ENCODE assay signal across 23 cellular contexts in the genomic region with DNA sequence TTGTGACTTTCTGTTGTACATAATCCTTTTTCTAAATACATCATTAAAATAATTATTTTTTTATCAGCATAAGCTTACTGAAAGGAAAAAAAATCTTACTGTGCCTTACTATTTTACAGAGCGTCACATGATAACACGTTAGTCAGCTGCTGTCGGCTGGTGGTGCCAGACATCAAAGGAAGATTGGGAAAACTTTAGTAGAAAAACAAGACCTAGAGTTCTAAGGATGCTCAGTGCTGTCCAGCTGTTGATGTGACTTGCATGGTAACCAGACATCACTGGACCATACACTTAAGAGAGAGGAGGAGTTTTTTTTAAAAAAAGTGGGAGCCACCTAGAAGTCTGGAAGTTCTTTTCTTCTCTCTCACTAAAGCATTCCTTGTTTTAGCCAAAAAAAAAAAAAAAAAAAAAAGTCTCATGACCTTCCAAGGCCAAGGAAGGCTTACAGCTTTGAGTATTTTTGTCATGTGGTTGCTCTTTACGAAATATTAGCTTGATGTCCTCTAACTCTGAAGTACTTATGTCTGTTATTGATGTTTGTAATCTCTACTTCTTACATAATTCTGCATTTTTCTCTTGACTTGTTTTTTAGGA. TPM values are rescaled to one million over a fixed set of nuclear protein-coding genes. Genes with fewer than 3 reads are reported as not detected.
DNase-seq lines count a peak whose midpoint lies in the region; ATAC-seq and TF ChIP-seq lines count a peak whose summit lies in the region.
"Had no signal": no experiment of that assay in that cellular context is flagged by ENCODE, and none has a peak within 500 bp of the region (broad histone marks: within the 10 kb centered on the region; RNA-seq: fewer than 3 reads in every experiment).

No MANE protein-coding gene starts in this region.

- H3K4me3 ChIP-seq in choroid plexus epithelial cell (ENCODE audit: low read depth, low read length) (no peak overlapping the region), lower lobe of right lung (no peak overlapping the region), testis (no peak overlapping the region)
- H3K4me3 ChIP-seq: HAP-1, prostate gland, SJCRH30 had no signal

- ATAC-seq in lower lobe of right lung (no peak), GM21825 (IDR thresholded peaks at IDR 0.05; ENCODE audit: unreplicated experiment) (no peak), GM18858 (IDR thresholded peaks at IDR 0.05; ENCODE audit: unreplicated experiment) (no peak)
- ATAC-seq: esophagus mucosa; left ventricle myocardium superior; stimulated activated naive CD8-positive, alpha-beta T cell treated with anti-CD3 and anti-CD28 coated beads, Interleukin-15, Interleukin-2, amounts not matched to agents 100 U/mL and 50 U/mL, for 24 hours had no signal

- no peaks in the 10 kb centered on the region for H3K9me3 Mint-ChIP-seq in HFFc6

- H3K4me3 Mint-ChIP-seq in HFFc6 = no peak overlapping the region

- 38 to 47% methylated on average over 4 of the region's 4 CpGs for WGBS in testis, 2 donors

- H3K27me3 Mint-ChIP-seq in HFFc6 (ENCODE audit: insufficient read depth) = no peaks in the 10 kb centered on the region; the same call in none of the 2 replicates

- H3K27me3 ChIP-seq in lower lobe of right lung (ENCODE audit: low read depth) (no peaks in the 10 kb centered on the region), testis (no peaks in the 10 kb centered on the region)
- H3K27me3 ChIP-seq: SJCRH30 had no signal

- no peaks in the 10 kb centered on the region for H3K36me3 ChIP-seq in lower lobe of right lung
- H3K36me3 ChIP-seq in testis (ENCODE audit: low read depth, missing control alignments) = no peaks in the 10 kb centered on the region
- H3K36me3 ChIP-seq: HAP-1, prostate gland, SJCRH30 had no signal

- peak overlapping the region; percentile 56 for H3K27ac ChIP-seq in lower lobe of right lung
- peak overlapping the region; percentile 16 to 74 for H3K27ac ChIP-seq in testis
- H3K27ac ChIP-seq: prostate gland, SJCRH30 had no signal

- no peak for TF ChIP-seq CTCF in HFFc6 (IDR thresholded peaks at IDR 0.05)
- TF ChIP-seq CTCF in choroid plexus epithelial cell (conservative IDR thresholded peaks at IDR 0.05; ENCODE audit: low read depth, low read length) = no peak
- no peak for TF ChIP-seq CTCF in lower lobe of right lung (IDR thresholded peaks at IDR 0.05)
- TF ChIP-seq CTCF in testis (IDR thresholded peaks at IDR 0.05) = no peak

- H3K9me3 ChIP-seq in lower lobe of right lung (no peaks in the 10 kb centered on the region), testis (no peaks in the 10 kb centered on the region)
- H3K9me3 ChIP-seq: HAP-1, prostate gland, SJCRH30 had no signal

- H3K27ac Mint-ChIP-seq in HFFc6 = peak overlapping the region; percentile 58
- H3K27ac Mint-ChIP-seq: naive B cell had no signal

- no peak for TF ChIP-seq POLR2A in testis (IDR thresholded peaks at IDR 0.05)

- peaks cover 18% of the 10 kb centered on the region for H3K36me3 Mint-ChIP-seq in HFFc6 (ENCODE audit: low read depth)
- H3K36me3 Mint-ChIP-seq: naive B cell had no signal

- H3K4me1 ChIP-seq in lower lobe of right lung (peaks cover 29% of the 10 kb centered on the region), testis (peaks cover 12% of the 10 kb centered on the region)
- H3K4me1 ChIP-seq: prostate gland, SJCRH30 had no signal

- peaks cover 54% of the 10 kb centered on the region for H3K4me1 Mint-ChIP-seq in HFFc6 (ENCODE audit: low read depth)

- DNase-seq in HFFc6 = no peak
- DNase-seq in choroid plexus epithelial cell (ENCODE audit: low read depth) = peak; percentile 64
- DNase-seq in lower lobe of right lung = no peak
- DNase-seq in testis = peak; percentile 28
- DNase-seq in NCI-H748 treated with DMSO at 0.1 percent for 48 hours (lab: John Stamatoyannopoulos, UW) = no peak
- no peak for DNase-seq in AML-193 (lab: John Stamatoyannopoulos, UW)
- DNase-seq: activated CD4-positive, alpha-beta T cell treated with anti-CD3 and anti-CD28 coated beads for 48 hours; activated CD8-positive, alpha-beta memory T cell treated with anti-CD3 and anti-CD28 coated beads, Interleukin-2, amount 50 U/mL, for 48 hours; activated naive CD4-positive, alpha-beta T cell; left ventricle myocardium superior; MV-4-11; naive B cell; NCI-H2081 treated with DMSO at 0.1 percent for 48 hours; NCI-H526; SJCRH30; stimulated activated naive CD8-positive, alpha-beta T cell treated with anti-CD3 and anti-CD28 coated beads, Interleukin-15, Interleukin-2, amounts not matched to agents 100 U/mL and 50 U/mL, for 24 hours; T1000 had no signal

- intact Hi-C loops in lower lobe of right lung (cut with DNase I) = no loop called here
- intact Hi-C loops in testis (cut with DNase I; ENCODE audit: low total_unique reads) = no loop called here

RNA-seq across cellular contexts. Expression of gene RASSF8, which starts 4.5 kb away (rescaled TPM):
- total RNA-seq in HFFc6 (2021; fragmentation: NEBNext Ultra II Directional; extraction: Animal tissue kit (Norgen Biotek cat#: 25700)) = 10 to 100 TPM; 61.7 to 84.5 (median 77.0) TPM
- total RNA-seq in lower lobe of right lung (62.1 TPM), testis (10 to 100 TPM; 71.7 to 93.5 TPM)
- 90.0 TPM for polyA plus RNA-seq in testis (ENCODE audit: insufficient read depth, low read depth, low replicate concordance)
- total RNA-seq: OCI-LY7 had no signal

Comparison
In these comparisons a context has a peak if more than half of its experiments do, and no peak if none do; other contexts are left out.
1. DNase-seq: peak in choroid plexus epithelial cell (single experiment) and testis (single experiment); none in HFFc6 (single experiment), lower lobe of right lung (single experiment), NCI-H748 treated with DMSO at 0.1 percent for 48 hours (single experiment) and AML-193 (0 of 2).